Comparison of ENCODE assay signal across 20 cellular contexts in genomic region chr11:92050305-92050704, GRCh38.
"Had no signal": no experiment of that assay in that cellular context is flagged by ENCODE, and none has a peak within 500 bp of the region (broad histone marks: within the 10 kb centered on the region; RNA-seq: fewer than 3 reads in every experiment).

No MANE protein-coding gene starts in this region.

- DNase-seq: activated B cell treated with CpG ODN at 0.5 μM for 24 hours; activated CD4-positive, alpha-beta T cell treated with anti-CD3 and anti-CD28 coated beads for 4 hours; activated CD8-positive, alpha-beta T cell treated with anti-CD3 and anti-CD28 coated beads, Interleukin-2, amount 10 ng/mL, durations not matched to agents 7 days and 5 days; activated naive CD4-positive, alpha-beta T cell treated with Interleukin-2 at 50 U/mL for 16 hours; activated naive CD8-positive, alpha-beta T cell treated with anti-CD3 and anti-CD28 coated beads, Interleukin-2, amount 50 U/mL, for 24 hours; activated T-cell treated with anti-CD3 and anti-CD28 coated beads, Interleukin-2, amount 50 U/mL, for 24 hours; anterior cingulate cortex; brain microvascular endothelial cell; colonic mucosa; immature natural killer cell; mesenchymal stem cell; naive thymus-derived CD8-positive, alpha-beta T cell; ovary; psoas muscle; stimulated activated CD4-positive, alpha-beta T cell treated with anti-CD3 and anti-CD28 coated beads, Interleukin-4, amount 100 ng/mL, for 24 hours; stomach; T-helper 2 cell had no signal

- FAIRE-seq: endometrium had no signal

- ATAC-seq: activated CD8-positive, alpha-beta T cell treated with anti-CD3 and anti-CD28 coated beads, Interleukin-2, amount 10 ng/mL, durations not matched to agents 7 days and 5 days; activated naive CD8-positive, alpha-beta T cell treated with anti-CD3 and anti-CD28 coated beads, Interleukin-2, amount 50 U/mL, for 24 hours; naive thymus-derived CD8-positive, alpha-beta T cell; psoas muscle; sciatic nerve; stimulated activated effector memory CD8-positive, alpha-beta T cell treated with anti-CD3 and anti-CD28 coated beads, Interleukin-12 subunit alpha, Interleukin-12 subunit beta, amount 100 ng/mL, for 72 hours had no signal
